In genomic region chr3:65734792-65735191, GRCh38 we compare ENCODE assay signal across 28 cellular contexts.
"Had no signal": no experiment of that assay in that cellular context is flagged by ENCODE, and none has a peak within 500 bp of the region (broad histone marks: within the 10 kb centered on the region; RNA-seq: fewer than 3 reads in every experiment).

No MANE protein-coding gene starts in this region.

- H3K9ac ChIP-seq: neural progenitor cell, parathyroid adenoma had no signal

- H3K4me1 ChIP-seq: parathyroid adenoma, suprapubic skin, testis, uterus had no signal

- DNase-seq: natural killer cell; occipital lobe; ovary; posterior cingulate gyrus; psoas muscle; right cardiac atrium; spleen; stimulated activated CD4-positive, alpha-beta T cell treated with anti-CD3 and anti-CD28 coated beads, Interleukin-12 subunit alpha, Interleukin-12 subunit beta, amount 100 ng/mL, for 4 hours; stimulated activated CD4-positive, alpha-beta T cell treated with anti-CD3 and anti-CD28 coated beads, Interleukin-1b, Interleukin-23, amount 100 ng/mL, for 48 hours; stimulated activated CD4-positive, alpha-beta T cell treated with anti-CD3 and anti-CD28 coated beads, Interleukin-4, amount 100 ng/mL, for 1 hour; stimulated activated CD4-positive, alpha-beta T cell treated with anti-CD3 and anti-CD28 coated beads, Interleukin-4, amount 100 ng/mL, for 4 hours; stimulated activated CD8-positive, alpha-beta memory T cell treated with anti-CD3 and anti-CD28 coated beads, Interleukin-4, amount 100 ng/mL, for 48 hours; stimulated activated naive CD4-positive, alpha-beta T cell; stimulated activated naive CD8-positive, alpha-beta T cell treated with anti-CD3 and anti-CD28 coated beads, Interleukin-15, amount 100 ng/mL, for 72 hours; stimulated activated naive CD8-positive, alpha-beta T cell treated with anti-CD3 and anti-CD28 coated beads, Interleukin-15, Interleukin-2, amounts not matched to agents 100 U/mL and 50 U/mL, for 24 hours; substantia nigra; testis; tibial artery; transverse colon; upper lobe of right lung; uterus had no signal

- H3K9me3 ChIP-seq: ovary, psoas muscle, spleen, suprapubic skin, testis, tibial artery, transverse colon, upper lobe of right lung, uterus had no signal

- H3K27ac ChIP-seq: neural progenitor cell, ovary, parathyroid adenoma, psoas muscle, skin epidermis, spleen, suprapubic skin, testis, tibial artery, transverse colon, upper lobe of right lung, uterus had no signal

- H3K4me2 ChIP-seq: neural progenitor cell, smooth muscle cell had no signal

- H3K27me3 ChIP-seq: neural progenitor cell, ovary, spleen, suprapubic skin, testis, tibial artery, transverse colon, upper lobe of right lung, uterus had no signal

- H3K36me3 ChIP-seq: neural progenitor cell, ovary, spleen, suprapubic skin, tibial artery, transverse colon, upper lobe of right lung, uterus had no signal

- ATAC-seq: natural killer cell; psoas muscle; right cardiac atrium; sciatic nerve; stimulated activated memory B cell treated with anti-CD40 and anti-IgM and Interleukin-4, amounts not matched to agents 10 μg/mL and 1 μg/mL and 100 μg/mL, for 72 hours; stimulated activated naive CD8-positive, alpha-beta T cell treated with anti-CD3 and anti-CD28 coated beads, Interleukin-15, amount 100 ng/mL, for 72 hours; stimulated activated naive CD8-positive, alpha-beta T cell treated with anti-CD3 and anti-CD28 coated beads, Interleukin-15, Interleukin-2, amounts not matched to agents 100 U/mL and 50 U/mL, for 24 hours; upper lobe of right lung had no signal

- H2AFZ ChIP-seq: neural progenitor cell, parathyroid adenoma had no signal

- H3K4me3 ChIP-seq: neural progenitor cell, ovary, psoas muscle, skin epidermis, smooth muscle cell, spleen, suprapubic skin, testis, tibial artery, transverse colon, upper lobe of right lung, uterus had no signal
